ENCODE assay signal across 9 cellular contexts in the genomic region with DNA sequence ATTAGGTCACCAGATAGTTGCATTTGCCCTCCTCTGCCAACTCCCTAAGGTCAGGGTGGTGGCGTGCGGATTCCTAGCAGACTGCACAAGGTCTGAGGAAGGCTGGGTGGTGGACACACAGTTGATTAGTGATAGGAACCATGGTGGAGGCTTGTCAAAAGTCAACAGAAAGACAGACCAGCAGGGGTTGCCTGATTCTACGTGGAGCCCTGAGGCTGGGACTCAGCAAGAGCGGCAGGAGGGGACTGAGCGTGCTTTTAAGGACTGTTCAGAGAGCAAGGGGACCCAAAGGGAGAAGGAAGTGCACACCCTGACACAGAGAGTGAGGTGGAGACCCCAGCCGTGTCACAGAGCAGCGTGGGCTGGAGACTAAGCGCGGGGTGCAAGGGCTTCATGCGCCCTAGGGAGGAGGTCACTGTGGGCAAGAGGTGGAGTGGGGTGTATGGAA.
A peak's percentile ranks its signal among the peaks of the same experiment; 100 is the strongest.
DNase-seq lines count a peak whose midpoint lies in the region; ATAC-seq and TF ChIP-seq lines count a peak whose summit lies in the region.
"Had no signal": no experiment of that assay in that cellular context is flagged by ENCODE, and none has a peak within 500 bp of the region (broad histone marks: within the 10 kb centered on the region; RNA-seq: fewer than 3 reads in every experiment).

No MANE protein-coding gene starts in this region.

- CTCF ChIA-PET in activated naive CD4-positive, alpha-beta T cell treated with anti-CD3 and anti-CD28 coated beads for 36 hours (lab: Charles Lee), result no interaction called here

- H3K4me3 Mint-ChIP-seq in activated naive CD4-positive, alpha-beta T cell treated with anti-CD3 and anti-CD28 coated beads for 36 hours, result peak overlapping the region; percentile 65

- peaks cover 3% of the 10 kb centered on the region for H3K27me3 Mint-ChIP-seq in activated naive CD4-positive, alpha-beta T cell treated with anti-CD3 and anti-CD28 coated beads for 36 hours (ENCODE audit: low read depth)

- peaks cover 37% of the 10 kb centered on the region for H3K4me1 Mint-ChIP-seq in activated naive CD4-positive, alpha-beta T cell treated with anti-CD3 and anti-CD28 coated beads for 36 hours (ENCODE audit: low read depth)

- peaks cover 17% of the 10 kb centered on the region for H3K9me3 Mint-ChIP-seq in activated naive CD4-positive, alpha-beta T cell treated with anti-CD3 and anti-CD28 coated beads for 36 hours

- H3K27ac Mint-ChIP-seq in activated naive CD4-positive, alpha-beta T cell treated with anti-CD3 and anti-CD28 coated beads for 36 hours, result peak overlapping the region; percentile 86

- H3K27me3 ChIP-seq in heart right ventricle, result peaks cover 0 to 61% (median 30%) of the 10 kb centered on the region in 7 donors
- no peaks in the 10 kb centered on the region for H3K27me3 ChIP-seq in right cardiac atrium (ENCODE audit: control insufficient read depth, insufficient read depth)
- no peaks in the 10 kb centered on the region for H3K27me3 ChIP-seq in lung (ENCODE audit: control insufficient read depth, insufficient read depth)
- H3K27me3 ChIP-seq in upper lobe of right lung, result no peaks in the 10 kb centered on the region
- H3K27me3 ChIP-seq: MG63 had no signal

- WGBS in heart right ventricle, 2 donors, result 79 to 80% methylated on average over 10 of the region's 10 CpGs
- 86% methylated on average over 10 of the region's 10 CpGs for WGBS in right cardiac atrium
- 68 to 72% methylated on average over 10 of the region's 10 CpGs for WGBS in lung, 2 donors

- peaks cover 0 to 22% (median 0%) of the 10 kb centered on the region in 11 donors for H3K9me3 ChIP-seq in heart right ventricle
- H3K9me3 ChIP-seq in right cardiac atrium (ENCODE audit: control insufficient read depth, low read length), result no peaks in the 10 kb centered on the region
- H3K9me3 ChIP-seq in lung (ENCODE audit: control insufficient read depth in 2 of 2, insufficient read depth in 1 of 2, low read length in 1 of 2), result peaks cover 2 to 5% of the 10 kb centered on the region in 2 donors
- no peaks in the 10 kb centered on the region for H3K9me3 ChIP-seq in upper lobe of right lung
- H3K9me3 ChIP-seq: MG63 had no signal

- H3K4me3 ChIP-seq in heart right ventricle (peak overlapping the region in 9 of 10 donors; percentile 25 to 59 (median 46)), right cardiac atrium (ENCODE audit: low read length) (no peak overlapping the region), lung (no peak overlapping the region), upper lobe of right lung (peak overlapping the region; percentile 48)
- H3K4me3 ChIP-seq: MG63 had no signal

- H3K27ac ChIP-seq in heart right ventricle (peak overlapping the region in 1 of 10 donors; percentile 86), right cardiac atrium (ENCODE audit: low read length) (no peak overlapping the region), lung (ENCODE audit: low read depth in 1 of 2, low read length in 1 of 2) (no peak overlapping the region), upper lobe of right lung (peak overlapping the region; percentile 69)

- no peak for TF ChIP-seq CTCF in heart right ventricle (IDR thresholded peaks at IDR 0.05)
- no peak for TF ChIP-seq CTCF in lung (IDR thresholded peaks at IDR 0.05; ENCODE audit: control extremely low read depth, extremely low read depth)
- no peak for TF ChIP-seq CTCF in upper lobe of right lung (IDR thresholded peaks at IDR 0.05)

- H3K36me3 ChIP-seq in heart right ventricle (no peaks in the 10 kb centered on the region), lung (ENCODE audit: control insufficient read depth in 2 of 2, insufficient read depth in 2 of 2, low read length in 2 of 2) (no peaks in the 10 kb centered on the region), upper lobe of right lung (no peaks in the 10 kb centered on the region)
- H3K36me3 ChIP-seq: MG63 had no signal

- ATAC-seq in heart right ventricle (peak in 6 of 8 donors; percentile 6 to 34 (median 24)), right cardiac atrium (no peak), lung (ENCODE audit: insufficient read depth, low FRiP score) (peak; percentile 3), upper lobe of right lung (peak; percentile 3)

- intact Hi-C loops in heart right ventricle (cut with DNase I) (no loop called here), right cardiac atrium (cut with DNase I) (no loop called here), upper lobe of right lung (cut with DNase I) (loop anchor here (10.0 kb wide), 1 partner anchor 1254 kb away; a partner anchor contains a TSS)
- intact Hi-C loops in activated naive CD4-positive, alpha-beta T cell treated with anti-CD3 and anti-CD28 coated beads for 36 hours (cut with micrococcal nuclease), result loop anchor here (1.0 to 10.0 kb wide), 3 partner anchors 137 to 1084 kb away; no protein-coding TSS in a partner anchor

- H3K36me3 Mint-ChIP-seq in activated naive CD4-positive, alpha-beta T cell treated with anti-CD3 and anti-CD28 coated beads for 36 hours (ENCODE audit: low read depth), result peaks cover 14% of the 10 kb centered on the region

- no peak for DNase-seq in heart right ventricle
- DNase-seq in right cardiac atrium, result no peak
- no peak for DNase-seq in activated naive CD4-positive, alpha-beta T cell treated with anti-CD3 and anti-CD28 coated beads for 36 hours
- no peak for DNase-seq in lung (ENCODE audit: low spot score)
- no peak for DNase-seq in upper lobe of right lung
- no peak for DNase-seq in C1 segment of cervical spinal cord (lab: John Stamatoyannopoulos, UW)
- no peak for DNase-seq in nucleus accumbens (lab: John Stamatoyannopoulos, UW)
- no peak for DNase-seq in NCI-H1092 (lab: John Stamatoyannopoulos, UW)
- DNase-seq: MG63 had no signal

- peaks cover 0 to 38% (median 3%) of the 10 kb centered on the region in 9 donors for H3K4me1 ChIP-seq in heart right ventricle
- no peaks in the 10 kb centered on the region for H3K4me1 ChIP-seq in right cardiac atrium (ENCODE audit: control insufficient read depth, insufficient read depth, low read length)
- H3K4me1 ChIP-seq in lung (ENCODE audit: control insufficient read depth in 2 of 2, insufficient read depth in 2 of 2, low read length in 2 of 2), result peaks cover 0 to 6% of the 10 kb centered on the region in 2 donors
- H3K4me1 ChIP-seq in upper lobe of right lung, result peaks cover 15% of the 10 kb centered on the region

Comparison
In these comparisons a context has a peak if more than half of its experiments do, and no peak if none do; other contexts are left out.
1. ATAC-seq: peak in heart right ventricle (6 of 8), lung (single experiment) and upper lobe of right lung (single experiment); none in right cardiac atrium (0 of 2).
2. H3K4me3 ChIP-seq: peak in heart right ventricle (9 of 10) and upper lobe of right lung (single experiment); none in right cardiac atrium (single experiment) and lung (single experiment).
3. intact Hi-C loops: an anchor here in activated naive CD4-positive, alpha-beta T cell treated with anti-CD3 and anti-CD28 coated beads for 36 hours (1.0 to 10.0 kb wide) and upper lobe of right lung (10.0 kb wide); none called in heart right ventricle and right cardiac atrium.